ENCODE assay signal across 2 cellular contexts in genomic region chr1:156389311-156389710, GRCh38.
TF ChIP-seq lines count a peak whose summit lies in the region.

No MANE protein-coding gene starts in this region.

TF ChIP-seq in GM23338, 12 proteins besides CTCF, POLR2A, EP300 and RAD21:
- TF ChIP-seq ETS1 (IDR thresholded peaks at IDR 0.05) (no peak), ZNF114 (CRISPR knock-in tag; IDR thresholded peaks at IDR 0.05) (no peak), ZNF462 (CRISPR knock-in tag; IDR thresholded peaks at IDR 0.05) (no peak), JUNB (IDR thresholded peaks at IDR 0.05; ENCODE audit: unreplicated experiment) (no peak), POLR2AphosphoS5 (IDR thresholded peaks at IDR 0.05; ENCODE audit: low read depth) (no peak), STAT1 (IDR thresholded peaks at IDR 0.05; ENCODE audit: unreplicated experiment) (no peak), REST (IDR thresholded peaks at IDR 0.05; ENCODE audit: unreplicated experiment) (no peak), ZNF331 (CRISPR knock-in tag; IDR thresholded peaks at IDR 0.05; ENCODE audit: low read depth) (no peak), EZH2 (IDR thresholded peaks at IDR 0.05; ENCODE audit: low read depth, unreplicated experiment) (no peak), CREB1 (CRISPR knock-in tag; IDR thresholded peaks at IDR 0.05; ENCODE audit: low read depth) (no peak)

TF ChIP-seq in H1, 55 proteins besides CTCF, POLR2A, EP300 and RAD21:
- TF ChIP-seq FOSL1 (IDR thresholded peaks at IDR 0.05; ENCODE audit: insufficient read depth, low read depth, low read length) (no peak), ZNF274 (IDR thresholded peaks at IDR 0.05; ENCODE audit: borderline replicate concordance, extremely low read depth, low read length) (no peak)
